ENCODE assay signal across 8 cellular contexts in genomic region chr17:28728364-28729200, GRCh38. TPM values are rescaled to one million over a fixed set of nuclear protein-coding genes. Genes with fewer than 3 reads are reported as not detected.
A peak's percentile ranks its signal among the peaks of the same experiment; 100 is the strongest.
DNase-seq lines count a peak whose midpoint lies in the region; ATAC-seq and TF ChIP-seq lines count a peak whose summit lies in the region.

Gene NEK8, plus strand, starts transcription at chr17:28728788. Its CDS starts 26 bp downstream, at chr17:28728814.

- TF ChIP-seq CTCF in AG10803 (conservative IDR thresholded peaks at IDR 0.05; ENCODE audit: low read length) = no peak

- DNase-seq in AG10803 (ENCODE audit: low read depth) = peak; percentile 86
- peak; percentile 88 for DNase-seq in NCI-H510A (lab: John Stamatoyannopoulos, UW)
- DNase-seq in activated CD4-positive, alpha-beta T cell treated with anti-CD3 and anti-CD28 coated beads for 1 hour = peak; percentile 97
- DNase-seq in cerebellum (ENCODE audit: low spot score) = peak; percentile 94
- peak; percentile 87 for DNase-seq in kidney glomerular epithelial cell (lab: John Stamatoyannopoulos, UW)
- DNase-seq in stimulated activated CD4-positive, alpha-beta T cell treated with anti-CD3 and anti-CD28 coated beads, Interleukin-15, amount 100 ng/mL, for 1 hour (ENCODE audit: low read depth in 1 of 2, low spot score in 1 of 2) = peak; percentile 98

- peak; percentile 28 for ATAC-seq in GM19025 (IDR thresholded peaks at IDR 0.05; ENCODE audit: low read depth, unreplicated experiment)
- ATAC-seq in HG03280 (IDR thresholded peaks at IDR 0.05; ENCODE audit: unreplicated experiment) = peak; percentile 42

- H3K4me3 ChIP-seq in AG10803 (ENCODE audit: low read length) = peak within 1 kb of the TSS; percentile 90

RNA-seq across cellular contexts. Expression of gene NEK8, which starts in this region (rescaled TPM):
- total RNA-seq in cerebellum = 2.2 TPM

Comparison
In these comparisons a context has a peak if more than half of its experiments do, and no peak if none do; other contexts are left out.
1. Peak in every context shown above with its lines: DNase-seq, ATAC-seq and H3K4me3 ChIP-seq.